In the genomic region with DNA sequence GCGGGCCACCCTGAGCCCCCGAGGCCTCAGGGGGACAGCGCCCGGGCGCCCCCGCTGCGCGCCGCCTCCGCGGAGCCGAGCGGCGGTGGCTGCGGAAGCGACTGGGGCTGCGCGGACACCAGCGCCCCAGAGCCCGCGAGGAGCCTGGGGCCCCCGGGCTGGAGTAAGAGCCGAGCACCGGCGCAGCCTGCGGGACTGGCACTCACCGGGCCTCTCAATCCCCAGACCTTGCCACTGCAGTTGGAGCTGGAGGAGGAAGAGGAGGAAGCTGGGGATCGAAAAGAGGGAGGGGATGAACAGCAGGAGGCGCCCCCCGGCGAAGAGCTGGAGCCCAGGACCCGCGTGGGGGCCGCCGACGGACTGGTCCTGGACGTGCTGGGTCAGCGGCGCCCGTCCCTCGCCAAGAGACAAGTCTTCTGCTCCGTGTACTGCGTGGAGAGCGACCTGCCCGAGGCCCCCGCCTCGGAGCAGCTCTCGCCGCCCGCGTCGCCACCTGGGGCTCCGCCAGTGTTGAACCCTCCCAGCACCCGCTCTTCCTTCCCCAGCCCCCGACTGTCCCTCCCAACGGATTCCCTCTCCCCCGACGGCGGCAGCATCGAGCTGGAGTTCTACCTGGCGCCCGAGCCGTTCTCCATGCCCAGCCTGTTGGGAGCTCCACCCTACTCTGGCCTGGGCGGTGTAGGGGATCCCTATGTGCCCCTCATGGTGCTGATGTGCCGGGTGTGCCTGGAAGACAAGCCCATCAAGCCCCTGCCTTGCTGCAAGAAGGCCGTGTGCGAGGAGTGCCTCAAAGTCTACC, we compare ENCODE assay signal across 8 cellular contexts. TPM values are rescaled to one million over a fixed set of nuclear protein-coding genes. Genes with fewer than 3 reads are reported as not detected.
DNase-seq lines count a peak whose midpoint lies in the region; ATAC-seq and TF ChIP-seq lines count a peak whose summit lies in the region.

No MANE protein-coding gene starts in this region.

- no peaks in the 10 kb centered on the region for H3K9me3 Mint-ChIP-seq in CD14-positive monocyte
- no peaks in the 10 kb centered on the region for H3K9me3 Mint-ChIP-seq in stimulated activated naive CD8-positive, alpha-beta T cell treated with anti-CD3 and anti-CD28 coated beads, Interleukin-15, amount 100 ng/mL, for 72 hours

- H3K27ac Mint-ChIP-seq in CD14-positive monocyte = peak overlapping the region; percentile 81 to 93 (median 88)
- peak overlapping the region in 1 of 2 donors; percentile 55 for H3K27ac Mint-ChIP-seq in stimulated activated naive CD8-positive, alpha-beta T cell treated with anti-CD3 and anti-CD28 coated beads, Interleukin-15, amount 100 ng/mL, for 72 hours

- TF ChIP-seq CTCF in CD14-positive monocyte (IDR thresholded peaks at IDR 0.05) (no peak), Peyer's patch (IDR thresholded peaks at IDR 0.05) (peak in 1 of 6 experiments; percentile 3), right lobe of liver (IDR thresholded peaks at IDR 0.05) (peak in 1 of 4 donors; percentile 20)

- H3K27ac ChIP-seq in Peyer's patch (peak overlapping the region; percentile 73 to 94 (median 87)), right lobe of liver (peak overlapping the region; percentile 78 to 95 (median 86))
- no peak overlapping the region for H3K27ac ChIP-seq in effector memory CD4-positive, alpha-beta T cell (ENCODE audit: insufficient read depth, low read length, poor library complexity, severe bottlenecking)

- peaks cover 49% of the 10 kb centered on the region for H3K4me1 Mint-ChIP-seq in CD14-positive monocyte
- H3K4me1 Mint-ChIP-seq in stimulated activated naive CD8-positive, alpha-beta T cell treated with anti-CD3 and anti-CD28 coated beads, Interleukin-15, amount 100 ng/mL, for 72 hours = peaks cover 23% of the 10 kb centered on the region

- intact Hi-C loops in CD14-positive monocyte (cut with micrococcal nuclease) = no loop called here
- intact Hi-C loops in right lobe of liver (cut with DNase I) = no loop called here

- no peak for TF ChIP-seq POLR2A in Peyer's patch (IDR thresholded peaks at IDR 0.05)
- peak; percentile 13 for TF ChIP-seq POLR2A in right lobe of liver (IDR thresholded peaks at IDR 0.05)

- H3K4me1 ChIP-seq in Peyer's patch (peaks cover 0 to 26% (median 0%) of the 10 kb centered on the region in 4 donors), right lobe of liver (peaks cover 0 to 22% (median 6%) of the 10 kb centered on the region in 4 donors)
- H3K4me1 ChIP-seq in effector memory CD4-positive, alpha-beta T cell (ENCODE audit: control insufficient read depth, insufficient read depth, low read length, poor library complexity, severe bottlenecking) = no peaks in the 10 kb centered on the region

- H3K36me3 ChIP-seq in Peyer's patch (no peaks in the 10 kb centered on the region), right lobe of liver (no peaks in the 10 kb centered on the region)
- H3K36me3 ChIP-seq in effector memory CD4-positive, alpha-beta T cell (ENCODE audit: control insufficient read depth, insufficient read depth, low read length) = no peaks in the 10 kb centered on the region

- ATAC-seq in GM19395 (IDR thresholded peaks at IDR 0.05; ENCODE audit: unreplicated experiment) = peak; percentile 40
- peak; percentile 42 to 56 (median 49) for ATAC-seq in right lobe of liver
- peak; percentile 73 for ATAC-seq in stimulated activated naive CD8-positive, alpha-beta T cell treated with anti-CD3 and anti-CD28 coated beads, Interleukin-15, amount 100 ng/mL, for 72 hours
- no peak for ATAC-seq in HG02970 (IDR thresholded peaks at IDR 0.05; ENCODE audit: low FRiP score, unreplicated experiment)
- ATAC-seq in HG02588 (IDR thresholded peaks at IDR 0.05; ENCODE audit: unreplicated experiment) = no peak

- peak overlapping the region; percentile 44 to 85 (median 68) for H3K4me3 ChIP-seq in Peyer's patch
- H3K4me3 ChIP-seq in effector memory CD4-positive, alpha-beta T cell (ENCODE audit: insufficient read depth, low read depth, low read length, poor library complexity, severe bottlenecking) = peak overlapping the region; percentile 20
- H3K4me3 ChIP-seq in right lobe of liver = peak overlapping the region; percentile 51 to 79 (median 71)

- peak overlapping the region; percentile 92 to 98 for H3K4me3 Mint-ChIP-seq in CD14-positive monocyte
- peak overlapping the region; percentile 71 to 86 for H3K4me3 Mint-ChIP-seq in stimulated activated naive CD8-positive, alpha-beta T cell treated with anti-CD3 and anti-CD28 coated beads, Interleukin-15, amount 100 ng/mL, for 72 hours

- DNase-seq in CD14-positive monocyte (ENCODE audit: low spot score) (peak; percentile 44), Peyer's patch (peak in 2 of 3 donors; percentile 56 to 70), right lobe of liver (peak; percentile 71 to 80 (median 73))
- no peak for DNase-seq in effector memory CD4-positive, alpha-beta T cell
- peak in 1 of 2 donors; percentile 25 for DNase-seq in stimulated activated naive CD8-positive, alpha-beta T cell treated with anti-CD3 and anti-CD28 coated beads, Interleukin-15, amount 100 ng/mL, for 72 hours

- H3K9me3 ChIP-seq in Peyer's patch (no peaks in the 10 kb centered on the region), right lobe of liver (no peaks in the 10 kb centered on the region)
- H3K9me3 ChIP-seq in effector memory CD4-positive, alpha-beta T cell (ENCODE audit: control insufficient read depth, low read length) = no peaks in the 10 kb centered on the region

- no peaks in the 10 kb centered on the region for H3K27me3 Mint-ChIP-seq in CD14-positive monocyte (ENCODE audit: low read depth in 3 of 3)
- peaks cover 79% of the 10 kb centered on the region for H3K27me3 Mint-ChIP-seq in stimulated activated naive CD8-positive, alpha-beta T cell treated with anti-CD3 and anti-CD28 coated beads, Interleukin-15, amount 100 ng/mL, for 72 hours

- WGBS in right lobe of liver (ENCODE audit: insufficient coverage, low coverage, low lambda C conversion rate, missing lambda C conversion rate) = 0% methylated on average over 26 of the region's 67 CpGs

- H3K27me3 ChIP-seq in Peyer's patch (no peaks in the 10 kb centered on the region), right lobe of liver (no peaks in the 10 kb centered on the region)
- H3K27me3 ChIP-seq in effector memory CD4-positive, alpha-beta T cell (replicated peaks; ENCODE audit: control insufficient read depth, insufficient read depth, low read length, poor library complexity, severe bottlenecking) = peaks cover 8% of the 10 kb centered on the region

- peaks cover 3 to 6% of the 10 kb centered on the region in 2 donors for H3K36me3 Mint-ChIP-seq in CD14-positive monocyte

RNA-seq across cellular contexts. Expression of a gene that starts 0.6 kb away (rescaled TPM):
- 1 to 10 TPM; 2.2 to 3.3 TPM for polyA plus RNA-seq in CD14-positive monocyte
- total RNA-seq in Peyer's patch = 10 to 100 TPM in 3 of 4 donors, 1 to 10 TPM in 1; 7.4 to 60.1 (median 23.5) TPM
- 10 to 100 TPM in 5 of 6 experiments, 1 to 10 TPM in 1; 9.8 to 20.7 (median 14.3) TPM for total RNA-seq in right lobe of liver

Comparison
In these comparisons a context has a peak if more than half of its experiments do, and no peak if none do; other contexts are left out.
1. DNase-seq: peak in CD14-positive monocyte (single experiment), Peyer's patch (2 of 3) and right lobe of liver (3 of 3); none in effector memory CD4-positive, alpha-beta T cell (0 of 3).
2. ATAC-seq: peak in GM19395 (single experiment), right lobe of liver (4 of 4) and stimulated activated naive CD8-positive, alpha-beta T cell treated with anti-CD3 and anti-CD28 coated beads, Interleukin-15, amount 100 ng/mL, for 72 hours (single experiment); none in HG02970 (single experiment) and HG02588 (single experiment).
3. H3K4me3 ChIP-seq: peak in every context shown above with its lines; median percentile 71 in right lobe of liver; 68 in Peyer's patch; 20 in effector memory CD4-positive, alpha-beta T cell.